1 cellular context compared by ENCODE assay signal in genomic region chr13:111261326-111261725, GRCh38.
TF ChIP-seq lines count a peak whose summit lies in the region.

No MANE protein-coding gene starts in this region.

TF ChIP-seq in A549, 52 proteins besides CTCF, POLR2A, EP300 and RAD21:
- TF ChIP-seq REST (IDR thresholded peaks at IDR 0.05), result peak; percentile 60; the same call in 1 of the 2 replicates
- no peak for TF ChIP-seq JUN (IDR thresholded peaks at IDR 0.05)
- no peak for TF ChIP-seq NR3C1 (IDR thresholded peaks at IDR 0.05)
TF ChIP-seq in A549: peak in this region for 1.
